In the genomic region with DNA sequence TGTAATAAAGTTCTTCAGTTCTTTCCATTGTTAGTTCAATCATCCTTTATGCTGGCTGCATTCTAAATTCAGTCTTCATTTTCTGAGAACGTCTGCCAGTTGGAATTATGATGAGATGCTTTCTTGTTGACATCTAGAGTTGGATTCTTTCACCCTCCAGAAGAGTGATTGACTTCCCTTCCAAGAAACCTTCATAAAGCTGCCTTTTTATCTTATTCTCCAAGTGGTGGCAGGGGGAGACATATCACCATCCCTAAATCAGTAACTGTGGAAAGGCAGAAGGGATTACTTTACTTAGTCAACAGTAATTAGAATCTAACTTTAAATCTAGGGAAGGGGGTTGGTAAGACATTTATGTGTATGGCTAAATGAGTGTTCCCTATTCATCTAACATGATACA, we compare ENCODE assay signal across 22 cellular contexts.
"Had no signal": no experiment of that assay in that cellular context is flagged by ENCODE, and none has a peak within 500 bp of the region (broad histone marks: within the 10 kb centered on the region; RNA-seq: fewer than 3 reads in every experiment).

No MANE protein-coding gene starts in this region.

- H3K9me3 Mint-ChIP-seq: type B pancreatic cell had no signal

- ATAC-seq: activated T-cell treated with anti-CD3 and anti-CD28 coated beads, Interleukin-2, amount 50 U/mL, for 72 hours; left lung; psoas muscle; right lobe of liver; stimulated activated effector memory CD8-positive, alpha-beta T cell treated with anti-CD3 and anti-CD28 coated beads, Interleukin-12 subunit alpha, Interleukin-12 subunit beta, amount 100 ng/mL, for 72 hours; T-helper 17 cell had no signal

- H3K27ac ChIP-seq: brain microvascular endothelial cell, esophagus squamous epithelium, left lung, ovary, psoas muscle, right lobe of liver, stomach had no signal

- H3K4me3 ChIP-seq: esophagus squamous epithelium, left lung, ovary, psoas muscle, right lobe of liver, stomach had no signal

- H3K27me3 ChIP-seq: brain microvascular endothelial cell, esophagus squamous epithelium, left lung, ovary, right lobe of liver, stomach had no signal

- H3K27ac Mint-ChIP-seq: activated T-cell treated with anti-CD3 and anti-CD28 coated beads, Interleukin-2, amount 50 U/mL, for 72 hours; stimulated activated effector memory CD8-positive, alpha-beta T cell treated with anti-CD3 and anti-CD28 coated beads, Interleukin-12 subunit alpha, Interleukin-12 subunit beta, amount 100 ng/mL, for 72 hours; T-helper 17 cell; type B pancreatic cell had no signal

- H3K9me3 ChIP-seq: esophagus squamous epithelium, left lung, ovary, psoas muscle, right lobe of liver, stomach had no signal

- H3K4me1 Mint-ChIP-seq: neural crest cell; stimulated activated effector memory CD8-positive, alpha-beta T cell treated with anti-CD3 and anti-CD28 coated beads, Interleukin-12 subunit alpha, Interleukin-12 subunit beta, amount 100 ng/mL, for 72 hours; T-helper 17 cell had no signal

- H3K36me3 Mint-ChIP-seq: stimulated activated effector memory CD8-positive, alpha-beta T cell treated with anti-CD3 and anti-CD28 coated beads, Interleukin-12 subunit alpha, Interleukin-12 subunit beta, amount 100 ng/mL, for 72 hours; type B pancreatic cell had no signal

- H3K4me3 Mint-ChIP-seq: activated T-cell treated with anti-CD3 and anti-CD28 coated beads, Interleukin-2, amount 50 U/mL, for 72 hours; neural crest cell; stimulated activated effector memory CD8-positive, alpha-beta T cell treated with anti-CD3 and anti-CD28 coated beads, Interleukin-12 subunit alpha, Interleukin-12 subunit beta, amount 100 ng/mL, for 72 hours; T-helper 17 cell; type B pancreatic cell had no signal

- H3K4me1 ChIP-seq: esophagus squamous epithelium, left lung, psoas muscle, right lobe of liver, stomach had no signal

- H3K36me3 ChIP-seq: brain microvascular endothelial cell, esophagus squamous epithelium, left lung, ovary, right lobe of liver, stomach had no signal

- H3K27me3 Mint-ChIP-seq: T-helper 17 cell, type B pancreatic cell had no signal

- DNase-seq: activated CD4-positive, alpha-beta T cell treated with anti-CD3 and anti-CD28 coated beads, Interleukin-2, amount 50 U/mL, for 4 hours; activated effector memory CD4-positive, alpha-beta T cell treated with anti-CD3 and anti-CD28 coated beads, Interleukin-2, amount 50 U/mL, for 16 hours; activated naive CD4-positive, alpha-beta T cell treated with anti-CD3 and anti-CD28 coated beads, Interleukin-2, amount 50 U/mL, for 16 hours; activated T-cell treated with anti-CD3 and anti-CD28 coated beads, Interleukin-2, amount 50 U/mL, for 72 hours; aorta; brain microvascular endothelial cell; central memory CD4-positive, alpha-beta T cell; cortex of kidney; effector CD8-positive, alpha-beta T cell; esophagus squamous epithelium; left lung; midbrain; ovary; psoas muscle; right lobe of liver; small intestine; stimulated activated CD4-positive, alpha-beta T cell treated with anti-CD3 and anti-CD28 coated beads, Interleukin-4, amount 100 ng/mL, for 24 hours; stomach; T-helper 17 cell had no signal
